17 cellular contexts compared by ENCODE assay signal in genomic region chrX:46599051-46599560, GRCh38.
"Had no signal": no experiment of that assay in that cellular context is flagged by ENCODE, and none has a peak within 500 bp of the region (broad histone marks: within the 10 kb centered on the region; RNA-seq: fewer than 3 reads in every experiment).

No MANE protein-coding gene starts in this region.

- H3K27me3 ChIP-seq: neural progenitor cell, tibial artery, uterus had no signal

- ATAC-seq: activated CD8-positive, alpha-beta memory T cell treated with anti-CD3 and anti-CD28 coated beads, Interleukin-2, amount 10 ng/mL, durations not matched to agents 7 days and 5 days; stimulated activated memory B cell treated with anti-CD40 and anti-IgM and Interleukin-4, amounts not matched to agents 10 μg/mL and 1 μg/mL and 100 μg/mL, for 72 hours; T-cell had no signal

- H3K36me3 ChIP-seq: neural progenitor cell, tibial artery, uterus, WERI-Rb-1 had no signal

- H3K27ac ChIP-seq: epithelial cell of prostate, neural progenitor cell, tibial artery, uterus, WERI-Rb-1 had no signal

- H2AFZ ChIP-seq: neural progenitor cell had no signal

- H3K9ac ChIP-seq: neural progenitor cell had no signal

- DNase-seq: activated CD4-positive, alpha-beta memory T cell treated with anti-CD3 and anti-CD28 coated beads for 36 hours; activated CD8-positive, alpha-beta memory T cell treated with anti-CD3 and anti-CD28 coated beads, Interleukin-2, amount 10 ng/mL, durations not matched to agents 7 days and 5 days; activated naive CD4-positive, alpha-beta T cell treated with anti-CD3 and anti-CD28 coated beads, Interleukin-2, amount 10 ng/mL, durations not matched to agents 7 days and 5 days; activated T-cell treated with anti-CD3 and anti-CD28 coated beads, Interleukin-2, amount 50 U/mL, for 1 hour; left cardiac atrium; midbrain; naive B cell; stimulated activated CD4-positive, alpha-beta T cell treated with anti-CD3 and anti-CD28 coated beads, Interleukin-2, amount 100 ng/mL, for 48 hours; T-cell; T-helper 9 cell; tibial artery; uterus; WERI-Rb-1 had no signal

- H3K4me2 ChIP-seq: neural progenitor cell had no signal

- H3K4me3 ChIP-seq: lung, neural progenitor cell, tibial artery, uterus had no signal

- H3K9me3 ChIP-seq: tibial artery, uterus had no signal

- H3K4me1 ChIP-seq: neural progenitor cell, tibial artery, uterus had no signal
